Comparison of ENCODE assay signal across 20 cellular contexts in genomic region chr3:61914277-61914676, GRCh38.
DNase-seq lines count a peak whose midpoint lies in the region; TF ChIP-seq lines count a peak whose summit lies in the region.
"Had no signal": no experiment of that assay in that cellular context is flagged by ENCODE, and none has a peak within 500 bp of the region (broad histone marks: within the 10 kb centered on the region; RNA-seq: fewer than 3 reads in every experiment).

No MANE protein-coding gene starts in this region.

- H3K9me2 ChIP-seq in Karpas-422 (replicated peaks; ENCODE audit: insufficient read depth, low read length), result no peaks in the 10 kb centered on the region

- H3K36me3 Mint-ChIP-seq in activated naive CD8-positive, alpha-beta T cell treated with anti-CD3 and anti-CD28 coated beads for 36 hours, result no peaks in the 10 kb centered on the region
- H3K36me3 Mint-ChIP-seq in activated CD4-positive, alpha-beta memory T cell treated with anti-CD3 and anti-CD28 coated beads for 36 hours, result no peaks in the 10 kb centered on the region
- H3K36me3 Mint-ChIP-seq: CD8-positive, alpha-beta memory T cell had no signal

- 81 to 95% methylated on average over 2 to 4 of the region's 6 CpGs for WGBS in mesodermal cell (ENCODE audit: insufficient coverage in 2 of 2), 2 experiments
- WGBS in sigmoid colon, 2 donors, result 91 to 94% methylated on average over 6 of the region's 6 CpGs

- no peaks in the 10 kb centered on the region for H3K4me1 Mint-ChIP-seq in activated naive CD8-positive, alpha-beta T cell treated with anti-CD3 and anti-CD28 coated beads for 36 hours
- H3K4me1 Mint-ChIP-seq in activated CD4-positive, alpha-beta memory T cell treated with anti-CD3 and anti-CD28 coated beads for 36 hours (ENCODE audit: low read depth), result no peaks in the 10 kb centered on the region
- H3K4me1 Mint-ChIP-seq: CD8-positive, alpha-beta memory T cell had no signal

- H3K9me3 ChIP-seq in mesodermal cell (ENCODE audit: control insufficient read depth, low read length) (no peaks in the 10 kb centered on the region), sigmoid colon (no peaks in the 10 kb centered on the region), Karpas-422 (ENCODE audit: low read length) (peaks cover 4% of the 10 kb centered on the region; the same call in 1 of the 2 replicates)
- H3K9me3 ChIP-seq: SJSA1 had no signal

- H3K36me3 ChIP-seq in mesodermal cell (ENCODE audit: control insufficient read depth, insufficient read depth, low read length) (no peaks in the 10 kb centered on the region), sigmoid colon (no peaks in the 10 kb centered on the region), Karpas-422 (ENCODE audit: insufficient read depth, low read length) (no peaks in the 10 kb centered on the region)
- H3K36me3 ChIP-seq: SJSA1 had no signal

- no peak for TF ChIP-seq POLR2A in sigmoid colon (IDR thresholded peaks at IDR 0.05)

- CTCF ChIA-PET in activated CD4-positive, alpha-beta memory T cell treated with anti-CD3 and anti-CD28 coated beads for 36 hours (lab: Charles Lee), result no interaction called here

- peak overlapping the region; percentile 23 for H3K27ac ChIP-seq in mesodermal cell (ENCODE audit: low read depth, low read length, severe bottlenecking)
- H3K27ac ChIP-seq in sigmoid colon, result no peak overlapping the region
- no peak overlapping the region for H3K27ac ChIP-seq in Karpas-422 (ENCODE audit: low read length)
- H3K27ac ChIP-seq: PC-9, RWPE1, SJSA1 had no signal

- H4K20me1 ChIP-seq in Karpas-422 (ENCODE audit: insufficient read depth, low read depth, low read length), result no peaks in the 10 kb centered on the region

- TF ChIP-seq EP300 in sigmoid colon (IDR thresholded peaks at IDR 0.05), result no peak

- intact Hi-C loops in sigmoid colon (cut with DNase I), result no loop called here
- intact Hi-C loops in activated CD4-positive, alpha-beta memory T cell treated with anti-CD3 and anti-CD28 coated beads for 36 hours (cut with micrococcal nuclease), result no loop called here

- H2AFZ ChIP-seq in Karpas-422 (ENCODE audit: low read length), result no peak overlapping the region
- H2AFZ ChIP-seq: PC-9 had no signal

- no peak for TF ChIP-seq CTCF in sigmoid colon (IDR thresholded peaks at IDR 0.05)

- H3K79me2 ChIP-seq in Karpas-422 (ENCODE audit: low read length), result no peaks in the 10 kb centered on the region

- no peaks in the 10 kb centered on the region for H3K9me3 Mint-ChIP-seq in activated naive CD8-positive, alpha-beta T cell treated with anti-CD3 and anti-CD28 coated beads for 36 hours
- H3K9me3 Mint-ChIP-seq in activated CD4-positive, alpha-beta memory T cell treated with anti-CD3 and anti-CD28 coated beads for 36 hours, result no peaks in the 10 kb centered on the region

- H3K9ac ChIP-seq in Karpas-422 (ENCODE audit: low read length), result no peak overlapping the region

- no peak overlapping the region for H3K27ac Mint-ChIP-seq in activated naive CD8-positive, alpha-beta T cell treated with anti-CD3 and anti-CD28 coated beads for 36 hours
- no peak overlapping the region for H3K27ac Mint-ChIP-seq in activated CD4-positive, alpha-beta memory T cell treated with anti-CD3 and anti-CD28 coated beads for 36 hours
- H3K27ac Mint-ChIP-seq: CD8-positive, alpha-beta memory T cell had no signal

- peaks cover 3% of the 10 kb centered on the region for H3K27me3 Mint-ChIP-seq in activated naive CD8-positive, alpha-beta T cell treated with anti-CD3 and anti-CD28 coated beads for 36 hours
- H3K27me3 Mint-ChIP-seq in activated CD4-positive, alpha-beta memory T cell treated with anti-CD3 and anti-CD28 coated beads for 36 hours, result peaks cover 2% of the 10 kb centered on the region
- H3K27me3 Mint-ChIP-seq: CD8-positive, alpha-beta memory T cell had no signal

- H3K4me2 ChIP-seq in Karpas-422 (ENCODE audit: low read depth, low read length, poor library complexity, severe bottlenecking), result no peak overlapping the region
- H3K4me2 ChIP-seq: PC-9 had no signal

- no peak overlapping the region for H3K4me3 Mint-ChIP-seq in activated naive CD8-positive, alpha-beta T cell treated with anti-CD3 and anti-CD28 coated beads for 36 hours
- H3K4me3 Mint-ChIP-seq in activated CD4-positive, alpha-beta memory T cell treated with anti-CD3 and anti-CD28 coated beads for 36 hours, result no peak overlapping the region
- H3K4me3 Mint-ChIP-seq: CD8-positive, alpha-beta memory T cell had no signal

- no peak overlapping the region for H3K4me3 ChIP-seq in mesodermal cell (ENCODE audit: extremely low read depth, insufficient read depth, low read length, poor library complexity, severe bottlenecking)
- no peak overlapping the region for H3K4me3 ChIP-seq in sigmoid colon
- H3K4me3 ChIP-seq in Karpas-422 (ENCODE audit: low read length), result no peak overlapping the region
- H3K4me3 ChIP-seq: PC-9, SJSA1 had no signal

- POLR2A ChIA-PET in activated CD4-positive, alpha-beta memory T cell treated with anti-CD3 and anti-CD28 coated beads for 36 hours (lab: Charles Lee), result no interaction called here

- peak; percentile 58 for DNase-seq in AG08395 (ENCODE audit: low spot score)
- peak; percentile 48 for DNase-seq in GM04504 (ENCODE audit: low read depth)
- DNase-seq in fibroblast of gingiva (ENCODE audit: low read depth), result peak; percentile 59
- no peak for DNase-seq in activated naive CD8-positive, alpha-beta T cell treated with anti-CD3 and anti-CD28 coated beads for 36 hours
- no peak for DNase-seq in sigmoid colon
- no peak for DNase-seq in Karpas-422
- no peak for DNase-seq in activated CD4-positive, alpha-beta memory T cell treated with anti-CD3 and anti-CD28 coated beads for 36 hours
- DNase-seq: C1 segment of cervical spinal cord; CD8-positive, alpha-beta memory T cell; DMS53; H7; KBM-7; MV-4-11; NCI-H187; NCI-H2107; NCI-H510A treated with DMSO at 0.1 percent for 48 hours; PC-9 had no signal

- H3K4me1 ChIP-seq in mesodermal cell (ENCODE audit: control insufficient read depth, insufficient read depth, low read length, poor library complexity, severe bottlenecking) (peaks cover 5% of the 10 kb centered on the region), sigmoid colon (peaks cover 0 to 21% (median 15%) of the 10 kb centered on the region in 4 donors), Karpas-422 (ENCODE audit: low read length) (no peaks in the 10 kb centered on the region)
- H3K4me1 ChIP-seq: SJSA1 had no signal

- H3K27me3 ChIP-seq in sigmoid colon (no peaks in the 10 kb centered on the region), Karpas-422 (ENCODE audit: low read length) (no peaks in the 10 kb centered on the region)
- H3K27me3 ChIP-seq: SJSA1 had no signal

Comparison
In these comparisons a context has a peak if more than half of its experiments do, and no peak if none do; other contexts are left out.
1. DNase-seq: peak in AG08395 (single experiment), GM04504 (single experiment) and fibroblast of gingiva (single experiment); none in activated naive CD8-positive, alpha-beta T cell treated with anti-CD3 and anti-CD28 coated beads for 36 hours (single experiment), sigmoid colon (single experiment), Karpas-422 (single experiment) and activated CD4-positive, alpha-beta memory T cell treated with anti-CD3 and anti-CD28 coated beads for 36 hours (single experiment).